Comparison of ENCODE assay signal across 21 cellular contexts in the genomic region with DNA sequence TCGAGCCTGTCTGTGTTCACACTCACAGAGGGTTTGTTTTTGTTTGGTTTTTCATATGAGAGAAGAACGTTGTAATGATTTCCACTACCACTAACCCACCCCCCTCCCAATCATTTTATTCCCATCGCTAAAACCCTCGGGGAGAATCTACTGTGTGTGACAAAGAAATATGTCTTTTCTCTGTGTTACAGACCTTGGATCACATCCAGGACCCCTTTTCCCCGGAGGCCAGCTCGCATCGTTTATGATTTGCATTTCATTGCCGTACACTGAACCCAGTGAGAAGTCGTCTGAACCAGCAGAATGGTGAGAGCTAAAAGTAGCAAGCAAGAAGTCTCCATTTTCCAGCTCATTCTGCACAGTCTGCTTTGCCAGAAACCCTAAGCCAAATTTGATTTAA.
"Had no signal": no experiment of that assay in that cellular context is flagged by ENCODE, and none has a peak within 500 bp of the region (broad histone marks: within the 10 kb centered on the region; RNA-seq: fewer than 3 reads in every experiment).

No MANE protein-coding gene starts in this region.

- H3K4me1 Mint-ChIP-seq: activated B cell treated with CpG ODN at 0.5 μM for 24 hours; activated naive CD8-positive, alpha-beta T cell treated with anti-CD3 and anti-CD28 coated beads for 36 hours; naive thymus-derived CD4-positive, alpha-beta T cell; stimulated activated effector memory CD8-positive, alpha-beta T cell treated with anti-CD3 and anti-CD28 coated beads, Interleukin-12 subunit alpha, Interleukin-12 subunit beta, amount 100 ng/mL, for 72 hours; stimulated activated naive CD8-positive, alpha-beta T cell treated with anti-CD3 and anti-CD28 coated beads, Interleukin-15, amount 100 ng/mL, for 72 hours had no signal

- H3K4me1 ChIP-seq: lower lobe of right lung, suprapubic skin, tibial nerve had no signal

- H3K9me3 Mint-ChIP-seq: activated naive CD8-positive, alpha-beta T cell treated with anti-CD3 and anti-CD28 coated beads for 36 hours; activated T-cell treated with anti-CD3 and anti-CD28 coated beads, Interleukin-2, amount 50 U/mL, for 4 hours; stimulated activated effector memory CD8-positive, alpha-beta T cell treated with anti-CD3 and anti-CD28 coated beads, Interleukin-12 subunit alpha, Interleukin-12 subunit beta, amount 100 ng/mL, for 72 hours; stimulated activated naive CD8-positive, alpha-beta T cell treated with anti-CD3 and anti-CD28 coated beads, Interleukin-15, amount 100 ng/mL, for 72 hours; T-helper 1 cell treated with Interleukin-12 subunit alpha and Interleukin-12 subunit beta and Interleukin-4 antibody, amounts not matched to agents 30 μg/mL and 1 μg/mL, for 36 hours had no signal

- H3K36me3 Mint-ChIP-seq: activated naive CD8-positive, alpha-beta T cell treated with anti-CD3 and anti-CD28 coated beads for 36 hours; naive thymus-derived CD4-positive, alpha-beta T cell; neural progenitor cell; stimulated activated effector memory CD8-positive, alpha-beta T cell treated with anti-CD3 and anti-CD28 coated beads, Interleukin-12 subunit alpha, Interleukin-12 subunit beta, amount 100 ng/mL, for 72 hours had no signal

- H3K9ac ChIP-seq: neural progenitor cell had no signal

- H3K4me2 ChIP-seq: neural progenitor cell had no signal

- H3K4me3 Mint-ChIP-seq: activated B cell treated with CpG ODN at 0.5 μM for 24 hours; activated naive CD8-positive, alpha-beta T cell treated with anti-CD3 and anti-CD28 coated beads for 36 hours; activated T-cell treated with anti-CD3 and anti-CD28 coated beads, Interleukin-2, amount 50 U/mL, for 4 hours; naive thymus-derived CD4-positive, alpha-beta T cell; neural progenitor cell; stimulated activated effector memory CD8-positive, alpha-beta T cell treated with anti-CD3 and anti-CD28 coated beads, Interleukin-12 subunit alpha, Interleukin-12 subunit beta, amount 100 ng/mL, for 72 hours; stimulated activated naive CD8-positive, alpha-beta T cell treated with anti-CD3 and anti-CD28 coated beads, Interleukin-15, amount 100 ng/mL, for 72 hours; T-helper 1 cell treated with Interleukin-12 subunit alpha and Interleukin-12 subunit beta and Interleukin-4 antibody, amounts not matched to agents 30 μg/mL and 1 μg/mL, for 36 hours had no signal

- DNase-seq: activated B cell treated with CpG ODN at 0.5 μM for 24 hours; activated CD4-positive, alpha-beta T cell treated with anti-CD3 and anti-CD28 coated beads for 4 hours; activated CD4-positive, alpha-beta T cell treated with anti-CD3 and anti-CD28 coated beads, Interleukin-2, amount 50 U/mL, for 48 hours; activated CD8-positive, alpha-beta memory T cell treated with anti-CD3 and anti-CD28 coated beads, Interleukin-2, amount 50 U/mL, for 48 hours; activated naive CD4-positive, alpha-beta T cell treated with Interleukin-2 at 50 U/mL for 16 hours; activated naive CD8-positive, alpha-beta T cell treated with anti-CD3 and anti-CD28 coated beads for 36 hours; activated T-cell treated with anti-CD3 and anti-CD28 coated beads, Interleukin-2, amount 50 U/mL, for 4 hours; amniotic stem cell; foreskin fibroblast; lower lobe of right lung; naive thymus-derived CD4-positive, alpha-beta T cell; posterior cingulate gyrus; small intestine; stimulated activated CD4-positive, alpha-beta T cell treated with anti-CD3 and anti-CD28 coated beads, Interleukin-2, amount 100 ng/mL, for 24 hours; stimulated activated naive CD8-positive, alpha-beta T cell treated with anti-CD3 and anti-CD28 coated beads, Interleukin-15, amount 100 ng/mL, for 72 hours had no signal

- H2AFZ ChIP-seq: neural progenitor cell had no signal

- H3K4me3 ChIP-seq: lower lobe of right lung, neural progenitor cell, suprapubic skin, tibial nerve had no signal

- ATAC-seq: activated T-cell treated with anti-CD3 and anti-CD28 coated beads, Interleukin-2, amount 50 U/mL, for 4 hours; lower lobe of right lung; naive thymus-derived CD4-positive, alpha-beta T cell; sciatic nerve; stimulated activated effector memory CD8-positive, alpha-beta T cell treated with anti-CD3 and anti-CD28 coated beads, Interleukin-12 subunit alpha, Interleukin-12 subunit beta, amount 100 ng/mL, for 72 hours; stimulated activated naive CD8-positive, alpha-beta T cell treated with anti-CD3 and anti-CD28 coated beads, Interleukin-15, amount 100 ng/mL, for 72 hours had no signal

- H3K27ac ChIP-seq: lower lobe of right lung, neural progenitor cell, suprapubic skin, tibial nerve had no signal

- H3K27me3 ChIP-seq: neural progenitor cell, tibial nerve had no signal

- H3K9me3 ChIP-seq: lower lobe of right lung, suprapubic skin had no signal

- H3K27ac Mint-ChIP-seq: activated B cell treated with CpG ODN at 0.5 μM for 24 hours; activated naive CD8-positive, alpha-beta T cell treated with anti-CD3 and anti-CD28 coated beads for 36 hours; naive thymus-derived CD4-positive, alpha-beta T cell; neural progenitor cell; stimulated activated effector memory CD8-positive, alpha-beta T cell treated with anti-CD3 and anti-CD28 coated beads, Interleukin-12 subunit alpha, Interleukin-12 subunit beta, amount 100 ng/mL, for 72 hours; stimulated activated naive CD8-positive, alpha-beta T cell treated with anti-CD3 and anti-CD28 coated beads, Interleukin-15, amount 100 ng/mL, for 72 hours; T-helper 1 cell treated with Interleukin-12 subunit alpha and Interleukin-12 subunit beta and Interleukin-4 antibody, amounts not matched to agents 30 μg/mL and 1 μg/mL, for 36 hours had no signal

- H3K36me3 ChIP-seq: lower lobe of right lung, neural progenitor cell, suprapubic skin, tibial nerve had no signal
